In genomic region chr17:10380631-10381408, GRCh38 we compare ENCODE assay signal across 28 cellular contexts. TPM values are rescaled to one million over a fixed set of nuclear protein-coding genes. Genes with fewer than 3 reads are reported as not detected.
DNase-seq lines count a peak whose midpoint lies in the region; ATAC-seq, FAIRE-seq and TF ChIP-seq lines count a peak whose summit lies in the region.
"Had no signal": no experiment of that assay in that cellular context is flagged by ENCODE, and none has a peak within 500 bp of the region (broad histone marks: within the 10 kb centered on the region; RNA-seq: fewer than 3 reads in every experiment).

No MANE protein-coding gene starts in this region.

- no peak overlapping the region for H3K27ac ChIP-seq in GM23248
- peak overlapping the region; percentile 68 for H3K27ac ChIP-seq in mesenchymal stem cell (ENCODE audit: low read length, poor library complexity, severe bottlenecking)
- H3K27ac ChIP-seq: cardiac muscle cell, heart right ventricle, neutrophil, RWPE1, tibial nerve had no signal

- H3K14ac ChIP-seq in mesenchymal stem cell (ENCODE audit: low read length in 2 of 2): no peak overlapping the region

- no peak overlapping the region for H3K4ac ChIP-seq in mesenchymal stem cell (ENCODE audit: low read depth in 1 of 2, low read length in 2 of 2)

- H3K23ac ChIP-seq in mesenchymal stem cell (ENCODE audit: low read length in 2 of 2): no peak overlapping the region

- peak overlapping the region; percentile 86 for H2AK5ac ChIP-seq in mesenchymal stem cell (ENCODE audit: low read length, severe bottlenecking)

- no peak overlapping the region for H2BK120ac ChIP-seq in mesenchymal stem cell (ENCODE audit: low read depth, low read length)

- no peak for TF ChIP-seq CTCF in bronchial epithelial cell (IDR thresholded peaks at IDR 0.05; ENCODE audit: insufficient read depth, low read length, severe bottlenecking)
- TF ChIP-seq CTCF in omental fat pad (IDR thresholded peaks at IDR 0.05): no peak

- H3K4me3 ChIP-seq in GM23248 (no peak overlapping the region), bronchial epithelial cell (ENCODE audit: low read depth, low read length) (no peak overlapping the region), mesenchymal stem cell (ENCODE audit: insufficient read depth in 1 of 2, low read depth in 1 of 2, low read length in 2 of 2) (no peak overlapping the region)
- H3K4me3 ChIP-seq: cardiac muscle cell, heart right ventricle, tibial nerve had no signal

- H3K18ac ChIP-seq in mesenchymal stem cell (ENCODE audit: low read depth in 1 of 2, low read length in 2 of 2): no peak overlapping the region

- in situ Hi-C loops in GM23248 (cut with MboI): no loop called here

- H4K91ac ChIP-seq in mesenchymal stem cell (ENCODE audit: low read length): no peak overlapping the region

- H4K8ac ChIP-seq in mesenchymal stem cell (ENCODE audit: low read length): no peak overlapping the region

- H3K9me3 ChIP-seq in GM23248 (ENCODE audit: low read depth) (no peaks in the 10 kb centered on the region), mesenchymal stem cell (ENCODE audit: control insufficient read depth, low read length) (no peaks in the 10 kb centered on the region)
- H3K9me3 ChIP-seq: heart right ventricle, neutrophil, SK-N-SH, tibial nerve had no signal

- H3K27me3 ChIP-seq in GM23248 (replicated peaks; ENCODE audit: insufficient read depth) (peaks cover 29% of the 10 kb centered on the region), bronchial epithelial cell (ENCODE audit: control insufficient read depth, insufficient read depth, low read length) (no peaks in the 10 kb centered on the region), mesenchymal stem cell (ENCODE audit: control insufficient read depth in 1 of 2, insufficient read depth in 1 of 2, low read length in 2 of 2) (peaks cover 0 to 14% of the 10 kb centered on the region in 2 experiments)
- H3K27me3 ChIP-seq: tibial nerve had no signal

- peak; percentile 7 for FAIRE-seq in bronchial epithelial cell (lab: Jason Lieb, UNC)
- FAIRE-seq: D721Med, endothelial cell of umbilical vein had no signal

- no peak overlapping the region for H3K9ac ChIP-seq in GM23248
- H3K9ac ChIP-seq in mesenchymal stem cell (ENCODE audit: low read length): no peak overlapping the region
- H3K9ac ChIP-seq: SK-N-SH had no signal

- H3K36me3 ChIP-seq in GM23248 (ENCODE audit: low read depth) (no peaks in the 10 kb centered on the region), bronchial epithelial cell (ENCODE audit: control insufficient read depth, insufficient read depth, low read length) (no peaks in the 10 kb centered on the region), mesenchymal stem cell (ENCODE audit: control insufficient read depth in 1 of 2, insufficient read depth in 2 of 2, low read depth in 1 of 2, low read length in 2 of 2) (no peaks in the 10 kb centered on the region)
- H3K36me3 ChIP-seq: cardiac muscle cell, heart right ventricle, neutrophil, tibial nerve had no signal

- H3F3A ChIP-seq in GM23248 (ENCODE audit: insufficient read depth): no peaks in the 10 kb centered on the region

- no peaks in the 10 kb centered on the region for H3K9me2 ChIP-seq in GM23248 (ENCODE audit: insufficient read depth)
- H3K9me2 ChIP-seq: SK-N-SH had no signal

- H2AFZ ChIP-seq in GM23248 (no peak overlapping the region), mesenchymal stem cell (ENCODE audit: low read depth, low read length) (no peak overlapping the region)

- ATAC-seq in HG03442 (IDR thresholded peaks at IDR 0.05; ENCODE audit: unreplicated experiment) (no peak), GM18520 (IDR thresholded peaks at IDR 0.05; ENCODE audit: unreplicated experiment) (no peak), omental fat pad (ENCODE audit: low FRiP score) (no peak)
- ATAC-seq: heart right ventricle; stimulated activated naive CD8-positive, alpha-beta T cell treated with anti-CD3 and anti-CD28 coated beads, Interleukin-15, amount 100 ng/mL, for 72 hours had no signal

- no peak overlapping the region for H2BK12ac ChIP-seq in mesenchymal stem cell (ENCODE audit: low read length in 2 of 2)

- 61 to 66% methylated on average over 3 of the region's 3 CpGs for WGBS in GM23248 (ENCODE audit: low coverage in 1 of 2, low lambda C conversion rate in 2 of 2, missing lambda C conversion rate in 2 of 2), 2 experiments
- 75% methylated on average over 3 of the region's 3 CpGs for WGBS in mesenchymal stem cell

- no peaks in the 10 kb centered on the region for H4K20me1 ChIP-seq in GM23248 (ENCODE audit: insufficient read depth)

- H3K79me1 ChIP-seq in mesenchymal stem cell (replicated peaks; ENCODE audit: low read length, poor library complexity, severe bottlenecking): no peaks in the 10 kb centered on the region

- H2BK5ac ChIP-seq in mesenchymal stem cell (ENCODE audit: low read depth, low read length, poor library complexity, severe bottlenecking): peak overlapping the region; percentile 71

- H3K4me1 ChIP-seq in GM23248 (ENCODE audit: insufficient read depth) (no peaks in the 10 kb centered on the region), mesenchymal stem cell (ENCODE audit: control insufficient read depth, insufficient read depth, low read depth, low read length) (peaks cover 6% of the 10 kb centered on the region)
- H3K4me1 ChIP-seq: heart right ventricle, tibial nerve had no signal

- DNase-seq in A172 (ENCODE audit: low spot score): peak; percentile 78
- peak; percentile 40 for DNase-seq in GM23248
- no peak for DNase-seq in bronchial epithelial cell (ENCODE audit: low read depth)
- DNase-seq in mesenchymal stem cell: peak; percentile 52
- no peak for DNase-seq in COLO668 (lab: John Stamatoyannopoulos, UW; ENCODE audit: unreplicated experiment)
- no peak for DNase-seq in omental fat pad (ENCODE audit: low spot score)
- DNase-seq: ACHN; activated CD4-positive, alpha-beta T cell treated with anti-CD3 and anti-CD28 coated beads, Interleukin-2, amount 50 U/mL, for 1 hour; activated CD8-positive, alpha-beta memory T cell treated with anti-CD3 and anti-CD28 coated beads, Interleukin-2, amount 50 U/mL, for 4 hours; activated naive CD8-positive, alpha-beta T cell treated with anti-CD3 and anti-CD28 coated beads, Interleukin-2, amount 10 ng/mL, durations not matched to agents 7 days and 5 days; dermis blood vessel endothelial cell; H9; heart right ventricle; NCI-H1436 treated with DMSO at 0.1 percent for 48 hours; retina; SK-N-SH; stimulated activated naive CD8-positive, alpha-beta T cell treated with anti-CD3 and anti-CD28 coated beads, Interleukin-15, amount 100 ng/mL, for 72 hours had no signal

- H3K79me2 ChIP-seq in GM23248 (ENCODE audit: insufficient read depth): no peaks in the 10 kb centered on the region

- H3K4me2 ChIP-seq in GM23248 (ENCODE audit: unreplicated experiment) (no peak overlapping the region), mesenchymal stem cell (ENCODE audit: low read length, poor library complexity, severe bottlenecking) (no peak overlapping the region)
- H3K4me2 ChIP-seq: SK-N-SH had no signal

- no peak overlapping the region for H2BK15ac ChIP-seq in mesenchymal stem cell (ENCODE audit: low read depth, poor library complexity, severe bottlenecking)

RNA-seq across cellular contexts. Expression of gene MYH13, which starts 8.0 kb away (rescaled TPM):
- not detected in 2 replicates for total RNA-seq in A172 (2014; rRNA removed; shearing (Covaris generic))
- not detected in 2 replicates for total RNA-seq in GM23248 (2014; rRNA removed; shearing (Covaris generic))
- polyA plus RNA-seq in GM23248 (2016; fragmentation: Nextera tagmentation; extraction: Ambion mirVana): 0.03 TPM in 1 of 2 replicates, not detected in the other
- total RNA-seq in bronchial epithelial cell: under 0.01 TPM in 1 of 2 replicates, not detected in the other
- 0.01 TPM for polyA plus RNA-seq in mesenchymal stem cell (2013, experiment 1 of 2)
- under 0.01 TPM for polyA plus RNA-seq in mesenchymal stem cell (2013, experiment 2 of 2)
- not detected for total RNA-seq in omental fat pad
- total RNA-seq: activated naive CD8-positive, alpha-beta T cell treated with anti-CD3 and anti-CD28 coated beads, Interleukin-2, amount 10 ng/mL, durations not matched to agents 7 days and 5 days; activated T-helper 2 cell treated with anti-CD3 and anti-CD28 coated beads, Interferon-gamma antibody, Interleukin-2, Interleukin-4, amounts not matched to agents 10 μg/mL and 5 μg/mL and 100 μg/mL, durations not matched to agents 14 hours and 24 hours and 36 hours; dermis blood vessel endothelial cell; endothelial cell of umbilical vein; H9; heart right ventricle; lower leg skin; tibial nerve had no signal
- polyA plus RNA-seq: cardiac muscle cell, CD14-positive monocyte, endothelial cell of umbilical vein, heart right ventricle, SK-N-SH had no signal

RNA-seq across cellular contexts. Expression of gene MYH8, which starts 40.9 kb away (rescaled TPM):
- total RNA-seq in A172 (2014; rRNA removed; shearing (Covaris generic)): not detected in 2 replicates
- not detected in 2 replicates for total RNA-seq in GM23248 (2014; rRNA removed; shearing (Covaris generic))
- polyA plus RNA-seq in GM23248 (2016; fragmentation: Nextera tagmentation; extraction: Ambion mirVana): not detected in 2 replicates
- total RNA-seq in bronchial epithelial cell (not detected in 2 replicates), omental fat pad (not detected)
- under 0.01 TPM for polyA plus RNA-seq in mesenchymal stem cell (2013, experiment 1 of 2)
- 0.01 TPM for polyA plus RNA-seq in mesenchymal stem cell (2013, experiment 2 of 2)
- total RNA-seq: activated naive CD8-positive, alpha-beta T cell treated with anti-CD3 and anti-CD28 coated beads, Interleukin-2, amount 10 ng/mL, durations not matched to agents 7 days and 5 days; activated T-helper 2 cell treated with anti-CD3 and anti-CD28 coated beads, Interferon-gamma antibody, Interleukin-2, Interleukin-4, amounts not matched to agents 10 μg/mL and 5 μg/mL and 100 μg/mL, durations not matched to agents 14 hours and 24 hours and 36 hours; cardiac muscle cell; dermis blood vessel endothelial cell; endothelial cell of umbilical vein; H9; heart right ventricle; lower leg skin; tibial nerve had no signal
- polyA plus RNA-seq: cardiac muscle cell, CD14-positive monocyte, endothelial cell of umbilical vein, heart right ventricle had no signal

Comparison
In these comparisons a context has a peak if more than half of its experiments do, and no peak if none do; other contexts are left out.
1. DNase-seq: peak in A172 (single experiment), GM23248 (single experiment) and mesenchymal stem cell (single experiment); none in bronchial epithelial cell (single experiment), COLO668 (single experiment) and omental fat pad (single experiment).